Comparison of ENCODE assay signal across 25 cellular contexts in genomic region chr2:44730583-44730982, GRCh38.
"Had no signal": no experiment of that assay in that cellular context is flagged by ENCODE, and none has a peak within 500 bp of the region (broad histone marks: within the 10 kb centered on the region; RNA-seq: fewer than 3 reads in every experiment).

No MANE protein-coding gene starts in this region.

- H3K4me3 ChIP-seq: PC-9 had no signal

- H3K4me2 ChIP-seq: PC-9 had no signal

- H3K36me3 ChIP-seq: WERI-Rb-1 had no signal

- DNase-seq: activated CD4-positive, alpha-beta memory T cell treated with anti-CD3 and anti-CD28 coated beads, Interleukin-2, amount 10 ng/mL, durations not matched to agents 7 days and 5 days; activated CD4-positive, alpha-beta T cell treated with anti-CD3 and anti-CD28 coated beads for 1 hour; activated CD4-positive, alpha-beta T cell treated with anti-CD3 and anti-CD28 coated beads for 48 hours; activated CD4-positive, CD25-positive, alpha-beta regulatory T cell; activated CD8-positive, alpha-beta memory T cell treated with anti-CD3 and anti-CD28 coated beads for 24 hours; activated CD8-positive, alpha-beta memory T cell treated with anti-CD3 and anti-CD28 coated beads, Interleukin-2, amount 10 ng/mL, durations not matched to agents 7 days and 5 days; activated CD8-positive, alpha-beta memory T cell treated with anti-CD3 and anti-CD28 coated beads, Interleukin-2, amount 50 U/mL, for 48 hours; activated effector memory CD4-positive, alpha-beta T cell treated with Interleukin-2 at 50 U/mL for 16 hours; activated naive CD4-positive, alpha-beta T cell treated with anti-CD3 and anti-CD28 coated beads, Interleukin-2, amount 10 ng/mL, durations not matched to agents 7 days and 5 days; activated naive CD8-positive, alpha-beta T cell treated with anti-CD3 and anti-CD28 coated beads, Interleukin-2, amount 50 U/mL, for 24 hours; activated T-cell treated with anti-CD3 and anti-CD28 coated beads, Interleukin-2, amount 50 U/mL, for 48 hours; anterior cingulate cortex; caudate nucleus; cerebellar nuclear complex; NCI-H1105; NCI-H1417 treated with DMSO at 0.1 percent for 48 hours; NCI-H187 treated with DMSO at 0.1 percent for 48 hours; NCI-H446; NCI-H510A treated with DMSO at 0.1 percent for 48 hours; NCI-H526 treated with DMSO at 0.1 percent for 48 hours; NCI-H774; PC-9; Right ventricle myocardium superior; T1000; WERI-Rb-1 had no signal

- H3K27ac ChIP-seq: PC-9, WERI-Rb-1 had no signal

- H2AFZ ChIP-seq: PC-9 had no signal
